In genomic region chr17:31310260-31310659, GRCh38 we compare ENCODE assay signal across 9 cellular contexts. TPM values are rescaled to one million over a fixed set of nuclear protein-coding genes. Genes with fewer than 3 reads are reported as not detected.
DNase-seq lines count a peak whose midpoint lies in the region; ATAC-seq and TF ChIP-seq lines count a peak whose summit lies in the region.
"Had no signal": no experiment of that assay in that cellular context is flagged by ENCODE, and none has a peak within 500 bp of the region (broad histone marks: within the 10 kb centered on the region; RNA-seq: fewer than 3 reads in every experiment).

No MANE protein-coding gene starts in this region.

- no peak for TF ChIP-seq EP300 in upper lobe of left lung (IDR thresholded peaks at IDR 0.05)

- H3K36me3 ChIP-seq in heart left ventricle: peaks cover 0 to 19% (median 0%) of the 10 kb centered on the region in 9 donors
- peaks cover 0 to 18% of the 10 kb centered on the region in 2 donors for H3K36me3 ChIP-seq in left lung
- H3K36me3 ChIP-seq in upper lobe of left lung: no peaks in the 10 kb centered on the region

- H3K9me3 ChIP-seq in heart left ventricle: no peaks in the 10 kb centered on the region
- H3K9me3 ChIP-seq in left lung: no peaks in the 10 kb centered on the region
- no peaks in the 10 kb centered on the region for H3K9me3 ChIP-seq in upper lobe of left lung

- TF ChIP-seq POLR2A in heart left ventricle (IDR thresholded peaks at IDR 0.05) (no peak), upper lobe of left lung (IDR thresholded peaks at IDR 0.05) (no peak)

- TF ChIP-seq CTCF in heart left ventricle (IDR thresholded peaks at IDR 0.05): no peak
- no peak for TF ChIP-seq CTCF in left lung (IDR thresholded peaks at IDR 0.05)
- TF ChIP-seq CTCF in upper lobe of left lung (IDR thresholded peaks at IDR 0.05): no peak

- intact Hi-C loops in left ventricle myocardium superior (cut with micrococcal nuclease) (no loop called here), heart left ventricle (cut with DNase I) (no loop called here), left lung (cut with DNase I) (no loop called here)

- peak overlapping the region in 3 of 12 donors; percentile 6 to 61 (median 41) for H3K4me3 ChIP-seq in heart left ventricle
- H3K4me3 ChIP-seq in left lung: peak overlapping the region in 1 of 2 donors; percentile 44
- H3K4me3 ChIP-seq in upper lobe of left lung: peak overlapping the region in 2 of 4 donors; percentile 40 to 43

- H3K27me3 ChIP-seq in heart left ventricle: no peaks in the 10 kb centered on the region
- H3K27me3 ChIP-seq in left lung: no peaks in the 10 kb centered on the region
- H3K27me3 ChIP-seq in upper lobe of left lung: no peaks in the 10 kb centered on the region

- DNase-seq in left ventricle myocardium superior (no peak), heart left ventricle (no peak), left lung (no peak), upper lobe of left lung (no peak), glomerular visceral epithelial cell (ENCODE audit: extremely low spot score) (no peak), NCI-H510A treated with DMSO at 0.1 percent for 48 hours (lab: John Stamatoyannopoulos, UW) (no peak)
- peak; percentile 55 for DNase-seq in activated CD8-positive, alpha-beta memory T cell treated with anti-CD3 and anti-CD28 coated beads, Interleukin-2, amount 50 U/mL, for 4 hours
- DNase-seq: amniotic stem cell had no signal

- 30 to 76% (median 62%) methylated on average over 2 of the region's 2 CpGs for WGBS in heart left ventricle, 4 donors
- WGBS in upper lobe of left lung, 2 donors: 26 to 46% methylated on average over 2 of the region's 2 CpGs

- H3K4me1 ChIP-seq in heart left ventricle: peaks cover 0 to 47% (median 0%) of the 10 kb centered on the region in 12 donors
- H3K4me1 ChIP-seq in left lung: peaks cover 0 to 33% of the 10 kb centered on the region in 2 donors
- peaks cover 0 to 7% (median 3%) of the 10 kb centered on the region in 4 donors for H3K4me1 ChIP-seq in upper lobe of left lung

- ATAC-seq in left ventricle myocardium superior: peak; percentile 28
- no peak for ATAC-seq in heart left ventricle
- no peak for ATAC-seq in left lung
- ATAC-seq in upper lobe of left lung (ENCODE audit: low FRiP score in 2 of 2): no peak
- ATAC-seq in HG02938 (IDR thresholded peaks at IDR 0.05; ENCODE audit: unreplicated experiment): no peak

- H3K27ac ChIP-seq in heart left ventricle (peak overlapping the region in 2 of 12 donors; percentile 47 to 88), left lung (peak overlapping the region; percentile 51 to 95), upper lobe of left lung (peak overlapping the region; percentile 62 to 83 (median 69))

RNA-seq across cellular contexts. Expression of gene EVI2B, which starts 3.6 kb away (rescaled TPM):
- total RNA-seq in left ventricle myocardium superior (4.4 TPM), heart left ventricle (10 to 100 TPM in 2 of 9 donors, 1 to 10 TPM in 6, under 1 TPM in 1; 0.81 to 21.5 (median 3.7) TPM), left lung (10 to 100 TPM; 25.1 to 80.4 TPM), upper lobe of left lung (10 to 100 TPM; 23.1 to 90.0 (median 50.6) TPM)
- polyA plus RNA-seq in heart left ventricle: 1 to 10 TPM; 1.1 to 2.2 TPM

RNA-seq across cellular contexts. Expression of gene EVI2A, which starts 11.2 kb away (rescaled TPM):
- 2.9 TPM for total RNA-seq in left ventricle myocardium superior
- 10 to 100 TPM in 1 of 9 donors, 1 to 10 TPM in 6, under 1 TPM in 2; 0.63 to 13.3 (median 1.6) TPM for total RNA-seq in heart left ventricle
- 1 to 10 TPM; 1.9 to 2.5 TPM for polyA plus RNA-seq in heart left ventricle
- 10 to 100 TPM; 16.4 to 30.9 TPM for total RNA-seq in left lung
- 10 to 100 TPM in 5 of 6 donors, 1 to 10 TPM in 1; 6.1 to 31.3 (median 23.8) TPM for total RNA-seq in upper lobe of left lung

RNA-seq across cellular contexts. Expression of gene OMG, which starts 13.2 kb away (rescaled TPM):
- total RNA-seq in left ventricle myocardium superior (0.32 TPM), heart left ventricle (1 to 10 TPM in 2 of 9 donors, under 1 TPM in 1, not detected in 6; 0.56 to 2.2 (median 1.0) TPM), left lung (10 to 100 TPM in 1 of 2 donors, 1 to 10 TPM in 1; 5.0 to 10.7 TPM), upper lobe of left lung (10 to 100 TPM in 1 of 6 donors, 1 to 10 TPM in 4, not detected in 1; 2.1 to 25.7 (median 7.3) TPM)
- under 1 TPM; 0.14 to 0.30 TPM for polyA plus RNA-seq in heart left ventricle
